In the genomic region with DNA sequence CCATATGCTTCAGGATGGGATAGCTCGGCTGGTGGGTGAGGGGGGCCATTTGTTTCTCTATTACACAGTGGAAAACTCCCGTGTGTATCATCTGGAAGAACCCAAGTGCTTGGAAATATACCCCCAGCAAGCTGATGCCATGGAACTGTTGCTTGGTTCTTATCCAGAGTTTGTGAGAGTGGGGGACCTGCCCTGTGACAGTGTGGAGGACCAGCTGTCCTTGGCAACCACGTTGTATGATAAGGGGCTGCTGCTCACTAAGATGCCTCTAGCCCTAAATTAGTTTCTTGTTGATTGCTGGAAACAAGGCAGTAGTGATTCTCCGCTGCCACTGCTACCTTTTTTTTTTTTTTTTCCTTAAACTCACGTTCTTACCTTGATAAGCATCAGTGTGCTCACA, we compare ENCODE assay signal across 8 cellular contexts. TPM values are rescaled to one million over a fixed set of nuclear protein-coding genes. Genes with fewer than 3 reads are reported as not detected.
A peak's percentile ranks its signal among the peaks of the same experiment; 100 is the strongest.
DNase-seq lines count a peak whose midpoint lies in the region; ATAC-seq and TF ChIP-seq lines count a peak whose summit lies in the region.
"Had no signal": no experiment of that assay in that cellular context is flagged by ENCODE, and none has a peak within 500 bp of the region (broad histone marks: within the 10 kb centered on the region; RNA-seq: fewer than 3 reads in every experiment).

No MANE protein-coding gene starts in this region.

- H3K4me3 Mint-ChIP-seq in Calu3 (ENCODE audit: low read depth, unreplicated experiment) (peak overlapping the region; percentile 98), IgD-negative memory B cell (peak overlapping the region; percentile 79 to 92 (median 86)), chondrocyte (ENCODE audit: unreplicated experiment) (peak overlapping the region; percentile 76)

- H2BK120ac ChIP-seq in neuronal stem cell (ENCODE audit: low read depth, low read length) = no peak overlapping the region

- H3K27me3 Mint-ChIP-seq in Calu3 (ENCODE audit: unreplicated experiment) (no peaks in the 10 kb centered on the region), IgD-negative memory B cell (peaks cover 6% of the 10 kb centered on the region), chondrocyte (ENCODE audit: low read depth) (no peaks in the 10 kb centered on the region)

- H3K4me2 ChIP-seq in neuronal stem cell (ENCODE audit: insufficient read depth, low read length, poor library complexity, severe bottlenecking) = peak overlapping the region; percentile 98

- H3K36me3 ChIP-seq in neuronal stem cell (replicated peaks in 1 of 2; ENCODE audit: control insufficient read depth in 2 of 2, insufficient read depth in 2 of 2, low read length in 2 of 2) = no peaks in the 10 kb centered on the region

- H3K4me1 ChIP-seq in neuronal stem cell (ENCODE audit: control insufficient read depth in 2 of 2, insufficient read depth in 1 of 2, low read depth in 1 of 2, low read length in 2 of 2) = peaks cover 0 to 7% of the 10 kb centered on the region in 2 donors

- no peak overlapping the region for H3K9ac ChIP-seq in neuronal stem cell (ENCODE audit: low read depth, low read length, poor library complexity)

- no peak for ATAC-seq in HG02759 (IDR thresholded peaks at IDR 0.05; ENCODE audit: unreplicated experiment)

- peaks cover 8% of the 10 kb centered on the region for H3K79me1 ChIP-seq in neuronal stem cell (ENCODE audit: low read depth, low read length)

- intact Hi-C loops in Calu3 (cut with micrococcal nuclease; ENCODE audit: unreplicated experiment) = loop anchor here (5.0 kb wide), 1 partner anchor 140 kb away; no protein-coding TSS in a partner anchor

- H3K18ac ChIP-seq in neuronal stem cell (ENCODE audit: low read length) = no peak overlapping the region

- DNase-seq in Calu3 = no peak
- no peak for DNase-seq in chondrocyte (ENCODE audit: low spot score)
- DNase-seq in neuronal stem cell (ENCODE audit: low spot score) = no peak
- no peak for DNase-seq in NCI-H146 treated with DMSO at 0.1 percent for 48 hours (lab: John Stamatoyannopoulos, UW; ENCODE audit: unreplicated experiment)
- no peak for DNase-seq in NCI-H1694 treated with DMSO at 0.1 percent for 48 hours (lab: John Stamatoyannopoulos, UW)
- DNase-seq: stimulated activated CD4-positive, alpha-beta T cell treated with anti-CD3 and anti-CD28 coated beads, Interleukin-15, amount 100 ng/mL, for 24 hours had no signal

- H3K27ac ChIP-seq in neuronal stem cell (replicated peaks; ENCODE audit: low read length) = no peak overlapping the region

- no peak overlapping the region for H3K14ac ChIP-seq in neuronal stem cell (ENCODE audit: low read length)

- H3K4me1 Mint-ChIP-seq in Calu3 (ENCODE audit: low read depth, unreplicated experiment) (peaks cover 12% of the 10 kb centered on the region), IgD-negative memory B cell (peaks cover 28 to 36% (median 29%) of the 10 kb centered on the region in 3 donors), chondrocyte (ENCODE audit: low read depth) (peaks cover 36% of the 10 kb centered on the region)

- H3K4ac ChIP-seq in neuronal stem cell (ENCODE audit: low read length) = no peak overlapping the region

- no peak overlapping the region for H2AK5ac ChIP-seq in neuronal stem cell (ENCODE audit: low read depth, low read length)

- peaks cover 29% of the 10 kb centered on the region for H3K36me3 Mint-ChIP-seq in Calu3 (ENCODE audit: insufficient read depth, unreplicated experiment)
- H3K36me3 Mint-ChIP-seq in IgD-negative memory B cell = peaks cover under 1% of the 10 kb centered on the region
- peaks cover 2% of the 10 kb centered on the region for H3K36me3 Mint-ChIP-seq in chondrocyte (ENCODE audit: low read depth)

- H2BK15ac ChIP-seq in neuronal stem cell (ENCODE audit: low read length) = no peak overlapping the region

- peaks cover 0 to 9% of the 10 kb centered on the region in 2 donors for H3K9me3 ChIP-seq in neuronal stem cell (replicated peaks in 1 of 2; ENCODE audit: control insufficient read depth in 2 of 2, insufficient read depth in 1 of 2, low read depth in 1 of 2, low read length in 2 of 2)

- CTCF ChIA-PET in Calu3 (lab: Charles Lee) = no interaction called here

- H2BK5ac ChIP-seq in neuronal stem cell (ENCODE audit: low read length) = no peak overlapping the region

- no peak overlapping the region for H2AFZ ChIP-seq in neuronal stem cell (ENCODE audit: low read length)

- H3K4me3 ChIP-seq in neuronal stem cell (ENCODE audit: low read length in 2 of 2) = no peak overlapping the region

- no CpG with 5 or more reads among the region's 5 CpGs for WGBS in neuronal stem cell (ENCODE audit: extremely low coverage in 2 of 2, insufficient read length in 2 of 2, insufficient replicate concordance in 1 of 2), 2 donors

- TSS peak; percentile 39 for BruUV-seq in Calu3 (replicated peaks; lab: Mats Ljungman, UMichigan)

- H3K9me3 Mint-ChIP-seq in Calu3 (ENCODE audit: low read depth, unreplicated experiment) (no peaks in the 10 kb centered on the region), IgD-negative memory B cell (no peaks in the 10 kb centered on the region), chondrocyte (ENCODE audit: low read depth) (no peaks in the 10 kb centered on the region)

- H4K8ac ChIP-seq in neuronal stem cell (ENCODE audit: low read depth, low read length) = no peak overlapping the region

- H3K23ac ChIP-seq in neuronal stem cell (ENCODE audit: low read depth, low read length, poor library complexity) = no peak overlapping the region

- H4K91ac ChIP-seq in neuronal stem cell (ENCODE audit: low read depth, low read length, poor library complexity) = no peak overlapping the region

- H3K27me3 ChIP-seq in neuronal stem cell (ENCODE audit: control insufficient read depth in 3 of 3, insufficient read depth in 3 of 3, low read depth in 1 of 3, low read length in 3 of 3) = peaks cover 0 to 9% (median 0%) of the 10 kb centered on the region in 3 experiments

- TF ChIP-seq CTCF in Calu3 (IDR thresholded peaks at IDR 0.05; ENCODE audit: unreplicated experiment) (no peak), chondrocyte (IDR thresholded peaks at IDR 0.05) (no peak)

- no peak overlapping the region for H2BK12ac ChIP-seq in neuronal stem cell (ENCODE audit: low read length)

- H3K27ac Mint-ChIP-seq in Calu3 (ENCODE audit: unreplicated experiment) = no peak overlapping the region
- H3K27ac Mint-ChIP-seq in IgD-negative memory B cell = no peak overlapping the region
- H3K27ac Mint-ChIP-seq in chondrocyte (ENCODE audit: unreplicated experiment) = no peak overlapping the region

RNA-seq across cellular contexts. Expression of gene RIOX1, which starts 1.9 kb away (rescaled TPM):
- total RNA-seq in Calu3 (2022) = 16.9 and 19.9 TPM in 2 replicates
- 20.8 TPM for polyA plus RNA-seq in IgD-negative memory B cell
- total RNA-seq in chondrocyte = 12.4 to 13.1 TPM (median 12.9 TPM) in 3 replicates
- 12.3 TPM for polyA plus RNA-seq in neuronal stem cell (2013, experiment 1 of 2)
- 11.9 TPM for polyA plus RNA-seq in neuronal stem cell (2013, experiment 2 of 2)

RNA-seq across cellular contexts. Expression of gene NUMB, which starts 34.3 kb away (rescaled TPM):
- total RNA-seq in Calu3 (2022) (75.2 and 75.3 TPM in 2 replicates), chondrocyte (59.2 to 60.9 TPM (median 60.7 TPM) in 3 replicates)
- polyA plus RNA-seq in IgD-negative memory B cell = 58.3 TPM
- 48.3 TPM for polyA plus RNA-seq in neuronal stem cell (2013, experiment 1 of 2)
- 51.9 TPM for polyA plus RNA-seq in neuronal stem cell (2013, experiment 2 of 2)

RNA-seq across cellular contexts. Expression of gene ACOT1, which starts 44.3 kb away (rescaled TPM):
- total RNA-seq in Calu3 (2022) = 3.6 and 4.5 TPM in 2 replicates
- 3.7 TPM for polyA plus RNA-seq in IgD-negative memory B cell
- total RNA-seq in chondrocyte = 12.0 to 15.7 TPM (median 14.8 TPM) in 3 replicates
- polyA plus RNA-seq in neuronal stem cell (2013, experiment 1 of 2) = 1.0 TPM
- 1.3 TPM for polyA plus RNA-seq in neuronal stem cell (2013, experiment 2 of 2)
